In the genomic region with DNA sequence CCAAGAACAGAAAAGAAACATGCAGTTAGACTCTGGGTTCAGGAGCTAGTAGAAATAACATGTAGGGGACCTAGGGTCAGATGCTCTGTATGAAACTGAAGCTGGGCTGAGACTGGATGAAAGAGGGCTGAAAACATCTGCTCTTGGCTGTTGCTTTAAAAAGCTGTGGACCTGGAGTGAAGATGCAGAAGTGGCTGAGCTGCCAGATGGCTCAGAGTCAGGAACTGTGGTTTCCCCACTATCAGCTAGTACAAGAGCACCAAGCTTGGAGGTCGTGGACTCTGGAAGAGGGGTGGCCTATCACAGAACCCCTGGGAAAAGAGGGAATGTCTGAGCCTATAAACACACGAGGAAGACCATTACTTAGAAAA, we compare ENCODE assay signal across 14 cellular contexts. TPM values are rescaled to one million over a fixed set of nuclear protein-coding genes. Genes with fewer than 3 reads are reported as not detected.
DNase-seq lines count a peak whose midpoint lies in the region; ATAC-seq and TF ChIP-seq lines count a peak whose summit lies in the region.
"Had no signal": no experiment of that assay in that cellular context is flagged by ENCODE, and none has a peak within 500 bp of the region (broad histone marks: within the 10 kb centered on the region; RNA-seq: fewer than 3 reads in every experiment).

No MANE protein-coding gene starts in this region.

- TF ChIP-seq RAD21 in SK-N-SH (IDR thresholded peaks at IDR 0.05; ENCODE audit: low read length) = no peak

- intact Hi-C loops in testis (cut with DNase I; ENCODE audit: low total_unique reads) (no loop called here), upper lobe of right lung (cut with DNase I) (no loop called here)

- H3K36me3 ChIP-seq in SK-N-SH (replicated peaks in 1 of 2; ENCODE audit: control insufficient read depth in 1 of 2, insufficient read depth in 2 of 2, low read length in 1 of 2) = no peaks in the 10 kb centered on the region
- no peaks in the 10 kb centered on the region for H3K36me3 ChIP-seq in testis (ENCODE audit: low read depth, missing control alignments)
- no peaks in the 10 kb centered on the region for H3K36me3 ChIP-seq in upper lobe of right lung

- POLR2A ChIA-PET in SK-N-SH (lab: Yijun Ruan, JAX) = no interaction called here

- H3K4me3 ChIP-seq in SK-N-SH (ENCODE audit: low read depth in 2 of 2, low read length in 1 of 2) = no peak overlapping the region
- H3K4me3 ChIP-seq in testis = no peak overlapping the region
- H3K4me3 ChIP-seq in upper lobe of right lung = no peak overlapping the region
- H3K4me3 ChIP-seq: PC-9, tibial artery had no signal

- DNase-seq in SK-N-SH (peak; percentile 31), NCI-H1694 (lab: John Stamatoyannopoulos, UW) (peak; percentile 18), fibroblast of gingiva (ENCODE audit: low read depth) (peak; percentile 9), testis (peak; percentile 57), upper lobe of right lung (no peak), GM20000 (ENCODE audit: low spot score) (no peak)
- DNase-seq in stimulated activated CD4-positive, alpha-beta T cell treated with anti-CD3 and anti-CD28 coated beads, Interleukin-12 subunit alpha, Interleukin-12 subunit beta, amount 100 ng/mL, for 4 hours = no peak
- DNase-seq: activated CD4-positive, alpha-beta T cell treated with anti-CD3 and anti-CD28 coated beads for 1 hour; immature natural killer cell; NCI-H1048; PC-9; stimulated activated CD4-positive, alpha-beta T cell treated with anti-CD3 and anti-CD28 coated beads, Interleukin-4, amount 100 ng/mL, for 4 hours; tibial artery had no signal

- no peaks in the 10 kb centered on the region for H3K9me2 ChIP-seq in SK-N-SH

- H3K27me3 ChIP-seq in SK-N-SH (ENCODE audit: insufficient read depth) (no peaks in the 10 kb centered on the region), testis (no peaks in the 10 kb centered on the region), upper lobe of right lung (no peaks in the 10 kb centered on the region)
- H3K27me3 ChIP-seq: tibial artery had no signal

- no peaks in the 10 kb centered on the region for H3K9me3 ChIP-seq in SK-N-SH
- no peaks in the 10 kb centered on the region for H3K9me3 ChIP-seq in testis
- no peaks in the 10 kb centered on the region for H3K9me3 ChIP-seq in upper lobe of right lung
- H3K9me3 ChIP-seq: tibial artery had no signal

- H4K20me1 ChIP-seq in SK-N-SH (ENCODE audit: insufficient read depth) = no peaks in the 10 kb centered on the region

- ATAC-seq in SK-N-SH treated with all-trans-retinoic acid at 6 μM for 48 hours = no peak
- no peak for ATAC-seq in upper lobe of right lung

- no peak for TF ChIP-seq EP300 in SK-N-SH (IDR thresholded peaks at IDR 0.05; ENCODE audit: borderline replicate concordance in 1 of 2, low read depth in 1 of 2, low read length in 1 of 2)

- H3K79me2 ChIP-seq in SK-N-SH (ENCODE audit: insufficient read depth) = peaks cover 24% of the 10 kb centered on the region

- H3K4me2 ChIP-seq in SK-N-SH = no peak overlapping the region
- H3K4me2 ChIP-seq: PC-9 had no signal

- no peak overlapping the region for H3K9ac ChIP-seq in SK-N-SH

- WGBS in SK-N-SH (ENCODE audit: low lambda C conversion rate) = 67% methylated on average over 2 of the region's 2 CpGs
- 29 to 38% methylated on average over 2 of the region's 2 CpGs for WGBS in testis, 2 donors

- TF ChIP-seq CTCF in SK-N-SH (IDR thresholded peaks at IDR 0.05) = no peak
- no peak for TF ChIP-seq CTCF in testis (IDR thresholded peaks at IDR 0.05)
- TF ChIP-seq CTCF in upper lobe of right lung (IDR thresholded peaks at IDR 0.05) = no peak
- no peak for TF ChIP-seq CTCF in GM20000 (IDR thresholded peaks at IDR 0.05; ENCODE audit: extremely low read depth, missing control alignments)

- no peak for TF ChIP-seq POLR2A in testis (IDR thresholded peaks at IDR 0.05)

- peaks cover 5 to 6% of the 10 kb centered on the region in 2 experiments; a peak in 3 of 4 replicates for H3K4me1 ChIP-seq in SK-N-SH (ENCODE audit: control insufficient read depth in 1 of 2, insufficient read depth in 2 of 2, low read depth in 1 of 2, low read length in 1 of 2)
- peaks cover 18% of the 10 kb centered on the region for H3K4me1 ChIP-seq in testis
- H3K4me1 ChIP-seq in upper lobe of right lung = peaks cover 20% of the 10 kb centered on the region

- H3F3A ChIP-seq in SK-N-SH (replicated peaks; ENCODE audit: insufficient read depth) = peaks cover 1% of the 10 kb centered on the region

- H3K27ac ChIP-seq in SK-N-SH (ENCODE audit: low read depth in 2 of 2, low read length in 1 of 2) = peak overlapping the region in 1 of 2 experiments; percentile 41; a peak in 1 of 4 replicates
- no peak overlapping the region for H3K27ac ChIP-seq in testis
- no peak overlapping the region for H3K27ac ChIP-seq in upper lobe of right lung
- H3K27ac ChIP-seq: PC-9, tibial artery had no signal

- CTCF ChIA-PET in SK-N-SH (lab: Yijun Ruan, JAX) = interaction anchor here (0.7 to 1.4 kb wide), 2 partner anchors 10 to 304 kb away, joined by 4 read pairs; no protein-coding TSS in a partner anchor

- H2AFZ ChIP-seq in SK-N-SH (ENCODE audit: low read depth) = no peak overlapping the region
- H2AFZ ChIP-seq: PC-9 had no signal

TF ChIP-seq in SK-N-SH, 30 proteins besides CTCF, POLR2A, EP300 and RAD21 (continues in another document):
- TF ChIP-seq FOXM1 (IDR thresholded peaks at IDR 0.05; ENCODE audit: low read depth) (no peak), RCOR1 (IDR thresholded peaks at IDR 0.05; ENCODE audit: low read length) (no peak), NRF1 (IDR thresholded peaks at IDR 0.05; ENCODE audit: low read depth, low read length) (no peak), JUND (IDR thresholded peaks at IDR 0.05) (no peak)
- TF ChIP-seq, protein P1, sequence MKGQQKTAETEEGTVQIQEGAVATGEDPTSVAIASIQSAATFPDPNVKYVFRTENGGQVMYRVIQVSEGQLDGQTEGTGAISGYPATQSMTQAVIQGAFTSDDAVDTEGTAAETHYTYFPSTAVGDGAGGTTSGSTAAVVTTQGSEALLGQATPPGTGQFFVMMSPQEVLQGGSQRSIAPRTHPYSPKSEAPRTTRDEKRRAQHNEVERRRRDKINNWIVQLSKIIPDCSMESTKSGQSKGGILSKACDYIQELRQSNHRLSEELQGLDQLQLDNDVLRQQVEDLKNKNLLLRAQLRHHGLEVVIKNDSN (IDR thresholded peaks at IDR 0.05; ENCODE audit: borderline replicate concordance, low read depth) = no peak
- TF ChIP-seq, protein P2, sequence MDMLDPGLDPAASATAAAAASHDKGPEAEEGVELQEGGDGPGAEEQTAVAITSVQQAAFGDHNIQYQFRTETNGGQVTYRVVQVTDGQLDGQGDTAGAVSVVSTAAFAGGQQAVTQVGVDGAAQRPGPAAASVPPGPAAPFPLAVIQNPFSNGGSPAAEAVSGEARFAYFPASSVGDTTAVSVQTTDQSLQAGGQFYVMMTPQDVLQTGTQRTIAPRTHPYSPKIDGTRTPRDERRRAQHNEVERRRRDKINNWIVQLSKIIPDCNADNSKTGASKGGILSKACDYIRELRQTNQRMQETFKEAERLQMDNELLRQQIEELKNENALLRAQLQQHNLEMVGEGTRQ (IDR thresholded peaks at IDR 0.05; ENCODE audit: borderline replicate concordance, low read depth, low read length) = no peak

TF ChIP-seq in SK-N-SH treated with all-trans-retinoic acid at 6 μM for 48 hours, 23 proteins besides CTCF, POLR2A, EP300 and RAD21 (continues in another document):
- TF ChIP-seq PPARA (CRISPR knock-in tag; IDR thresholded peaks at IDR 0.05; ENCODE audit: borderline replicate concordance) = no peak
- no peak for TF ChIP-seq ARNTL (CRISPR knock-in tag; IDR thresholded peaks at IDR 0.05; ENCODE audit: borderline replicate concordance, low read depth)
- TF ChIP-seq, protein P3, sequence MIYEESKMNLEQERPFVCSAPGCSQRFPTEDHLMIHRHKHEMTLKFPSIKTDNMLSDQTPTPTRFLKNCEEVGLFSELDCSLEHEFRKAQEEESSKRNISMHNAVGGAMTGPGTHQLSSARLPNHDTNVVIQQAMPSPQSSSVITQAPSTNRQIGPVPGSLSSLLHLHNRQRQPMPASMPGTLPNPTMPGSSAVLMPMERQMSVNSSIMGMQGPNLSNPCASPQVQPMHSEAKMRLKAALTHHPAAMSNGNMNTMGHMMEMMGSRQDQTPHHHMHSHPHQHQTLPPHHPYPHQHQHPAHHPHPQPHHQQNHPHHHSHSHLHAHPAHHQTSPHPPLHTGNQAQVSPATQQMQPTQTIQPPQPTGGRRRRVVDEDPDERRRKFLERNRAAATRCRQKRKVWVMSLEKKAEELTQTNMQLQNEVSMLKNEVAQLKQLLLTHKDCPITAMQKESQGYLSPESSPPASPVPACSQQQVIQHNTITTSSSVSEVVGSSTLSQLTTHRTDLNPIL (CRISPR knock-in tag; IDR thresholded peaks at IDR 0.05; ENCODE audit: low read depth) = no peak
- no peak for TF ChIP-seq ZC3H10 (CRISPR knock-in tag; IDR thresholded peaks at IDR 0.05)
- no peak for TF ChIP-seq ESRRG (CRISPR knock-in tag; IDR thresholded peaks at IDR 0.05)
- no peak for TF ChIP-seq ISL1 (CRISPR knock-in tag; IDR thresholded peaks at IDR 0.05)
- no peak for TF ChIP-seq ZNF70 (CRISPR knock-in tag; IDR thresholded peaks at IDR 0.05)

RNA-seq across cellular contexts. Expression of a gene that starts 5.9 kb away (rescaled TPM):
- polyA plus RNA-seq in SK-N-SH (2012; rRNA removed) = 25.1 and 34.6 TPM in 2 replicates
- polyA plus RNA-seq in SK-N-SH (2012; cell fraction: cytosol; rRNA removed) = 43.1 and 51.1 TPM in 2 replicates
- 6.9 and 14.4 TPM in 2 replicates for polyA plus RNA-seq in SK-N-SH (2012; cell fraction: nucleus; rRNA removed)
- total RNA-seq in testis = 10 to 100 TPM; 55.3 to 61.8 TPM
- polyA plus RNA-seq in testis (ENCODE audit: insufficient read depth, low read depth, low replicate concordance) = 23.3 TPM
- 53.0 TPM for total RNA-seq in upper lobe of right lung

RNA-seq across cellular contexts. Expression of a gene that starts 6.3 kb away (rescaled TPM):
- polyA plus RNA-seq in SK-N-SH (2012; rRNA removed) (17.7 and 25.8 TPM in 2 replicates), testis (ENCODE audit: insufficient read depth, low read depth, low replicate concordance) (32.0 TPM)
- 26.6 and 27.1 TPM in 2 replicates for polyA plus RNA-seq in SK-N-SH (2012; cell fraction: cytosol; rRNA removed)
- polyA plus RNA-seq in SK-N-SH (2012; cell fraction: nucleus; rRNA removed) = 10.4 and 21.8 TPM in 2 replicates
- total RNA-seq in testis (10 to 100 TPM; 38.6 to 44.4 TPM), upper lobe of right lung (33.1 TPM)

Comparison
In these comparisons a context has a peak if more than half of its experiments do, and no peak if none do; other contexts are left out.
1. DNase-seq: peak in SK-N-SH (single experiment), NCI-H1694 (single experiment), fibroblast of gingiva (single experiment) and testis (single experiment); none in stimulated activated CD4-positive, alpha-beta T cell treated with anti-CD3 and anti-CD28 coated beads, Interleukin-12 subunit alpha, Interleukin-12 subunit beta, amount 100 ng/mL, for 4 hours (single experiment), upper lobe of right lung (single experiment) and GM20000 (single experiment).